8 cellular contexts compared by ENCODE assay signal in the genomic region with DNA sequence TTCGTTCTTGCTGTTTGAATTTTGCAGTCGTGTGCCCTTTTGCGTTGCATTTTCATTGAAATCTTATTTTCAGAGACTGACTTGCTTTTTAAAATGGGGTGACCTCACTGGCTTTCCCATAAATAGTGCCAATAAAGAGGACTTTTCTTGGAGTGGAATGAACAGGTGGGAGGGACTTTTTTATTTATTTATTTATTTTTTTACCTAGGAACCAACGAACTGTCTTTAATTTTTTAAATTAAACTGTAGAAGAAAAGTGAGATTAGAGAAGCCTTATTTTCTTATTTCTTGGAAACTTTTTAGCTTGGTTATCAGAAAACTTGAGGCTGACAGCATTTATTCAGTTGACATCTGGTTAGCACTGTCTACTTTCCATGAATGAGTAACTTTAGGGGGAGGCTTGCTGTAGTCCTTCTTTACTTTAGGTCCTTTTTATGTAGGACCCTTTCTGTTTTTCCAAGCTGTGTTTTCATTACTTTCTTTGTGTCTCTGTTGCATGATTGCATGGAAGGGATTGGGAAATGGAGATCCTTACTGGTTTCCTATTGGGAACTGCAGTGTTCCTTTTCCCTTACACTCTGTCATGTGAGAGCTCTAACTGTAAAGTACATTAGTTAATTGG. TPM values are rescaled to one million over a fixed set of nuclear protein-coding genes. Genes with fewer than 3 reads are reported as not detected.
DNase-seq lines count a peak whose midpoint lies in the region; ATAC-seq and TF ChIP-seq lines count a peak whose summit lies in the region.

No MANE protein-coding gene starts in this region.

- peak overlapping the region; percentile 97 for H3K4me3 Mint-ChIP-seq in dendritic cell treated with granulocyte-macrophage colony-stimulating factor and Interleukin-4, amounts not matched to agents 40 ng/mL and 50 ng/mL, for 4 days
- H3K4me3 Mint-ChIP-seq in nephron: peak overlapping the region; percentile 92 to 96 (median 95)

- H3K27ac Mint-ChIP-seq in dendritic cell treated with granulocyte-macrophage colony-stimulating factor and Interleukin-4, amounts not matched to agents 40 ng/mL and 50 ng/mL, for 4 days: peak overlapping the region; percentile 42
- H3K27ac Mint-ChIP-seq in nephron: peak overlapping the region in 2 of 3 experiments; percentile 57 to 60

- H3K36me3 ChIP-seq in BLaER1 treated with 17β-estradiol and CSF1 and Interleukin-3, amounts not matched to agents 10 nM and 100 nM: no peaks in the 10 kb centered on the region; a peak in 1 of 22 replicates

- H3K9me3 ChIP-seq in BLaER1 treated with 17β-estradiol and CSF1 and Interleukin-3, amounts not matched to agents 10 nM and 100 nM (replicated peaks in 1 of 11): no peaks in the 10 kb centered on the region

- H3K4me1 ChIP-seq in BLaER1 treated with 17β-estradiol and CSF1 and Interleukin-3, amounts not matched to agents 10 nM and 100 nM: peaks cover 7 to 38% (median 27%) of the 10 kb centered on the region in 10 experiments

- ATAC-seq in GM18519 (IDR thresholded peaks at IDR 0.05; ENCODE audit: low FRiP score, unreplicated experiment): no peak

- H4K20me1 ChIP-seq in BLaER1 treated with 17β-estradiol and CSF1 and Interleukin-3, amounts not matched to agents 10 nM and 100 nM: peaks cover 0 to 37% (median 0%) of the 10 kb centered on the region in 11 experiments; a peak in 5 of 22 replicates

- no peak for TF ChIP-seq CTCF in LNCaP clone FGC (IDR thresholded peaks at IDR 0.05; ENCODE audit: control insufficient read depth, extremely low read depth, insufficient read depth)
- no peak for TF ChIP-seq CTCF in nephron (IDR thresholded peaks at IDR 0.05; ENCODE audit: unreplicated experiment in 3 of 3)

- H3K27ac ChIP-seq in BLaER1 treated with 17β-estradiol and CSF1 and Interleukin-3, amounts not matched to agents 10 nM and 100 nM: peak overlapping the region in 9 of 11 experiments; percentile 6 to 81 (median 75); a peak in 13 of 22 replicates

- peaks cover 0 to 22% (median 17%) of the 10 kb centered on the region in 11 experiments; a peak in 16 of 22 replicates for H3K27me3 ChIP-seq in BLaER1 treated with 17β-estradiol and CSF1 and Interleukin-3, amounts not matched to agents 10 nM and 100 nM

- intact Hi-C loops in dendritic cell treated with granulocyte-macrophage colony-stimulating factor and Interleukin-4, amounts not matched to agents 40 ng/mL and 50 ng/mL, for 4 days (cut with micrococcal nuclease): no loop called here

- H3K27me3 Mint-ChIP-seq in dendritic cell treated with granulocyte-macrophage colony-stimulating factor and Interleukin-4, amounts not matched to agents 40 ng/mL and 50 ng/mL, for 4 days: peaks cover 26% of the 10 kb centered on the region
- peaks cover 49% of the 10 kb centered on the region for H3K27me3 Mint-ChIP-seq in nephron (ENCODE audit: low read depth)

- DNase-seq in LNCaP clone FGC (ENCODE audit: low read depth) (no peak), T1000 (lab: John Stamatoyannopoulos, UW) (no peak), NCI-H446 treated with DMSO at 0.1 percent for 48 hours (lab: John Stamatoyannopoulos, UW) (no peak), mucosa of gallbladder (ENCODE audit: low spot score) (no peak)

- H3K4me3 ChIP-seq in BLaER1 treated with 17β-estradiol and CSF1 and Interleukin-3, amounts not matched to agents 10 nM and 100 nM: peak overlapping the region; percentile 82 to 99 (median 95)
- peak overlapping the region; percentile 74 for H3K4me3 ChIP-seq in LNCaP clone FGC (ENCODE audit: low read depth, low read length)

- peaks cover 6% of the 10 kb centered on the region for H3K36me3 Mint-ChIP-seq in dendritic cell treated with granulocyte-macrophage colony-stimulating factor and Interleukin-4, amounts not matched to agents 40 ng/mL and 50 ng/mL, for 4 days (ENCODE audit: low read depth)
- no peaks in the 10 kb centered on the region for H3K36me3 Mint-ChIP-seq in nephron (ENCODE audit: low read depth)

- peak overlapping the region in 10 of 11 experiments; percentile 72 to 85 (median 83); a peak in 20 of 22 replicates for H3K9ac ChIP-seq in BLaER1 treated with 17β-estradiol and CSF1 and Interleukin-3, amounts not matched to agents 10 nM and 100 nM

- peaks cover 5% of the 10 kb centered on the region for H3K4me1 Mint-ChIP-seq in dendritic cell treated with granulocyte-macrophage colony-stimulating factor and Interleukin-4, amounts not matched to agents 40 ng/mL and 50 ng/mL, for 4 days (ENCODE audit: low read depth)
- peaks cover 22% of the 10 kb centered on the region for H3K4me1 Mint-ChIP-seq in nephron

- H3K9me3 Mint-ChIP-seq in dendritic cell treated with granulocyte-macrophage colony-stimulating factor and Interleukin-4, amounts not matched to agents 40 ng/mL and 50 ng/mL, for 4 days: no peaks in the 10 kb centered on the region
- H3K9me3 Mint-ChIP-seq in nephron: no peaks in the 10 kb centered on the region

- H3K4me2 ChIP-seq in BLaER1 treated with 17β-estradiol and CSF1 and Interleukin-3, amounts not matched to agents 10 nM and 100 nM: peak overlapping the region; percentile 73 to 97 (median 87)

RNA-seq across cellular contexts. Expression of a gene that starts 1.7 kb away (rescaled TPM):
- total RNA-seq in mucosa of gallbladder: 9.7 TPM
